In the genomic region with DNA sequence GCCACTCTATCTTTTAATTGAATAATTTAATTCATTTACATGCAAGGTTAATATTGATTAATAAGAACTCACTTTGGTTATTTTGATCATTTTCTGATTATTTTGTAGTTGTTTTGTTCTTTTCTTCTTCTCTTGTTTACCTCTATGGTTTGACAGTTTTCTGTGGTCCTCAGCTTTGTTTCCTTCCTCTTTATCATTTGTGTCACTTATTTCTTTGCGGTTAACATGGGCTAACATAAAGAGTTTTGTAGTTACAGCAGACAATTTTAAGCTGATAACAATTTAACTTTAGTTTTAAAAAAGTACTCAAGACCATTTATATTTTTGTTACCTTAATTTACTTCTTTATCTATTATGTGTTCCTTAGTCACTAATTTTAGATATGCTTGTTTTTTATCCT, we compare ENCODE assay signal across 18 cellular contexts.
"Had no signal": no experiment of that assay in that cellular context is flagged by ENCODE, and none has a peak within 500 bp of the region (broad histone marks: within the 10 kb centered on the region; RNA-seq: fewer than 3 reads in every experiment).

No MANE protein-coding gene starts in this region.

- DNase-seq: effector CD4-positive, alpha-beta T cell; endodermal cell; foreskin melanocyte; head of caudate nucleus; hippocampal formation; islet precursor cell; mucosa of descending colon; naive thymus-derived CD8-positive, alpha-beta T cell; nucleus accumbens; ovary; right cardiac atrium; small intestine; stimulated activated CD4-positive, alpha-beta T cell treated with anti-CD3 and anti-CD28 coated beads, Interleukin-12 subunit alpha, Interleukin-12 subunit beta, amount 100 ng/mL, for 4 hours; stimulated activated naive CD4-positive, alpha-beta T cell; stomach; substantia nigra; transverse colon had no signal

- ATAC-seq: left lobe of liver; mucosa of descending colon; naive thymus-derived CD8-positive, alpha-beta T cell; right cardiac atrium had no signal
